ENCODE assay signal across 1 cellular context in genomic region chr9:137607141-137607857, GRCh38.
TF ChIP-seq lines count a peak whose summit lies in the region.

No MANE protein-coding gene starts in this region.

TF ChIP-seq in GM23338, 12 proteins besides CTCF, POLR2A, EP300 and RAD21 (continued from another document):
- TF ChIP-seq ZNF462 (CRISPR knock-in tag; IDR thresholded peaks at IDR 0.05), result no peak
- no peak for TF ChIP-seq ZNF331 (CRISPR knock-in tag; IDR thresholded peaks at IDR 0.05; ENCODE audit: low read depth)
- TF ChIP-seq NANOG (IDR thresholded peaks at IDR 0.05; ENCODE audit: borderline replicate concordance), result no peak
- TF ChIP-seq POLR2AphosphoS5 (IDR thresholded peaks at IDR 0.05; ENCODE audit: low read depth), result no peak
- TF ChIP-seq CREB1 (CRISPR knock-in tag; IDR thresholded peaks at IDR 0.05; ENCODE audit: low read depth), result no peak
- no peak for TF ChIP-seq EZH2 (IDR thresholded peaks at IDR 0.05; ENCODE audit: low read depth, unreplicated experiment)
